11 cellular contexts compared by ENCODE assay signal in the genomic region with DNA sequence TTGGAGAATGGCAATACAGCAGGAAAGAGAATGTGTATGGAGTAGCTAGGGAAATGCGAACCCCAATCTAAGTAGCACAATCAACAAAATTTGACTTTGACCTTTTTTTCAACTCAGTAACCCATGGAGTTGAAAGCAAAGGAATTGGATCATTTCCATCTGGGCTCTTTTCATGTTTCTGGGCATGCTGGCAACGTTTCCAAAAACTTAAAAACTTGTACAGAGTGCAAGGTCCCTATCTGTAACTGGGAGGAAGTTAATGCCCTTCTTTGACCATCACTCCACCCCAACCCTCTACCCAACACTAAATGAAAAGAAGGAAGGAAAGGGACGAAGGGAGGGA. TPM values are rescaled to one million over a fixed set of nuclear protein-coding genes. Genes with fewer than 3 reads are reported as not detected.
A peak's percentile ranks its signal among the peaks of the same experiment; 100 is the strongest.
DNase-seq lines count a peak whose midpoint lies in the region; ATAC-seq and TF ChIP-seq lines count a peak whose summit lies in the region.
"Had no signal": no experiment of that assay in that cellular context is flagged by ENCODE, and none has a peak within 500 bp of the region (broad histone marks: within the 10 kb centered on the region; RNA-seq: fewer than 3 reads in every experiment).

No MANE protein-coding gene starts in this region.

- no peak overlapping the region for H2AK5ac ChIP-seq in mesendoderm (ENCODE audit: low read length)

- ATAC-seq in activated B cell treated with CpG ODN at 0.5 μM for 24 hours (ENCODE audit: low read depth) (no peak), memory B cell (ENCODE audit: low read depth) (no peak), GM21825 (IDR thresholded peaks at IDR 0.05; ENCODE audit: unreplicated experiment) (no peak)
- ATAC-seq: stimulated activated naive B cell treated with anti-CD40 and anti-IgM and Interleukin-4, amounts not matched to agents 10 μg/mL and 1 μg/mL and 100 μg/mL, for 72 hours had no signal

- CTCF ChIA-PET in activated naive CD4-positive, alpha-beta T cell treated with anti-CD3 and anti-CD28 coated beads, Interleukin-2, amount 10 ng/mL, durations not matched to agents 7 days and 5 days (lab: Charles Lee) = interaction anchor here (1.5 kb wide), 1 partner anchor 454 kb away, joined by 3 read pairs; no protein-coding TSS in a partner anchor
- CTCF ChIA-PET in activated B cell treated with CpG ODN at 0.5 μM for 24 hours (lab: Charles Lee) = no interaction called here

- TF ChIP-seq CTCF in activated B cell treated with CpG ODN at 0.5 μM for 24 hours (IDR thresholded peaks at IDR 0.05) = no peak
- TF ChIP-seq CTCF in type B pancreatic cell (conservative IDR thresholded peaks at IDR 0.05) = no peak

- H3K27me3 Mint-ChIP-seq in activated naive CD4-positive, alpha-beta T cell treated with anti-CD3 and anti-CD28 coated beads, Interleukin-2, amount 10 ng/mL, durations not matched to agents 7 days and 5 days = peaks cover 9% of the 10 kb centered on the region
- H3K27me3 Mint-ChIP-seq in activated B cell treated with CpG ODN at 0.5 μM for 24 hours (no peaks in the 10 kb centered on the region), memory B cell (no peaks in the 10 kb centered on the region), type B pancreatic cell (no peaks in the 10 kb centered on the region)
- H3K27me3 Mint-ChIP-seq: stimulated activated naive B cell treated with anti-CD40 and anti-IgM and Interleukin-4, amounts not matched to agents 10 μg/mL and 1 μg/mL and 100 μg/mL, for 72 hours had no signal

- no peak overlapping the region for H3K4me3 Mint-ChIP-seq in activated naive CD4-positive, alpha-beta T cell treated with anti-CD3 and anti-CD28 coated beads, Interleukin-2, amount 10 ng/mL, durations not matched to agents 7 days and 5 days
- H3K4me3 Mint-ChIP-seq in activated B cell treated with CpG ODN at 0.5 μM for 24 hours = peak overlapping the region; percentile 85
- peak overlapping the region; percentile 86 for H3K4me3 Mint-ChIP-seq in memory B cell
- peak overlapping the region; percentile 89 for H3K4me3 Mint-ChIP-seq in type B pancreatic cell

- DNase-seq in activated naive CD4-positive, alpha-beta T cell treated with anti-CD3 and anti-CD28 coated beads, Interleukin-2, amount 10 ng/mL, durations not matched to agents 7 days and 5 days = no peak
- DNase-seq in activated naive CD4-positive, alpha-beta T cell (lab: John Stamatoyannopoulos, UW) = no peak
- DNase-seq in activated B cell treated with CpG ODN at 0.5 μM for 24 hours (no peak), memory B cell (ENCODE audit: low spot score in 2 of 2) (no peak), type B pancreatic cell (ENCODE audit: extremely low spot score, unreplicated experiment) (no peak), mesendoderm (no peak)
- DNase-seq in stimulated activated CD4-positive, alpha-beta T cell treated with anti-CD3 and anti-CD28 coated beads, Interleukin-1b, Interleukin-23, amount 100 ng/mL, for 48 hours = no peak
- DNase-seq: AML-193; stimulated activated naive B cell treated with anti-CD40 and anti-IgM and Interleukin-4, amounts not matched to agents 10 μg/mL and 1 μg/mL and 100 μg/mL, for 72 hours had no signal

- H3K27ac Mint-ChIP-seq in activated naive CD4-positive, alpha-beta T cell treated with anti-CD3 and anti-CD28 coated beads, Interleukin-2, amount 10 ng/mL, durations not matched to agents 7 days and 5 days = peak overlapping the region; percentile 88
- H3K27ac Mint-ChIP-seq in activated B cell treated with CpG ODN at 0.5 μM for 24 hours (no peak overlapping the region), memory B cell (peak overlapping the region; percentile 84), type B pancreatic cell (peak overlapping the region; percentile 96)
- H3K27ac Mint-ChIP-seq: H9 had no signal

- H2BK5ac ChIP-seq in mesendoderm (ENCODE audit: low read length) = no peak overlapping the region

- no peaks in the 10 kb centered on the region for H3K27me3 ChIP-seq in mesendoderm (ENCODE audit: insufficient read depth, low read length, poor library complexity)

- no peaks in the 10 kb centered on the region for H3K36me3 ChIP-seq in mesendoderm (ENCODE audit: control insufficient read depth, insufficient read depth, low read length)

- WGBS in mesendoderm (ENCODE audit: extremely low coverage, insufficient coverage, low lambda C conversion rate) = no CpG with 5 or more reads among the region's 3 CpGs

- no peak overlapping the region for H3K18ac ChIP-seq in mesendoderm (ENCODE audit: low read length)

- no peaks in the 10 kb centered on the region for H3K79me2 ChIP-seq in mesendoderm (ENCODE audit: control insufficient read depth, insufficient read depth, low read length)

- H3K9ac ChIP-seq in mesendoderm (ENCODE audit: low read length) = no peak overlapping the region

- H3K4ac ChIP-seq in mesendoderm (ENCODE audit: low read depth, low read length) = no peak overlapping the region

- no peak overlapping the region for H3K4me2 ChIP-seq in mesendoderm (ENCODE audit: low read length)

- no peak overlapping the region for H2BK15ac ChIP-seq in mesendoderm (replicated peaks; ENCODE audit: low read depth)

- H4K8ac ChIP-seq in mesendoderm (ENCODE audit: low read depth, low read length) = no peak overlapping the region

- H3K79me1 ChIP-seq in mesendoderm (ENCODE audit: low read length) = peaks cover 1% of the 10 kb centered on the region

- H4K5ac ChIP-seq in mesendoderm (ENCODE audit: low read length) = no peak overlapping the region

- POLR2A ChIA-PET in activated B cell treated with CpG ODN at 0.5 μM for 24 hours (lab: Charles Lee) = no interaction called here

- intact Hi-C loops in activated B cell treated with CpG ODN at 0.5 μM for 24 hours (cut with micrococcal nuclease) = loop anchor here (1.0 to 5.0 kb wide), 3 partner anchors 76 to 567 kb away; a partner anchor contains a TSS

- no peak overlapping the region for H3K27ac ChIP-seq in mesendoderm (ENCODE audit: low read depth, low read length)

- H2BK120ac ChIP-seq in mesendoderm (ENCODE audit: low read depth, low read length) = no peak overlapping the region

- H3K4me1 ChIP-seq in mesendoderm (ENCODE audit: control insufficient read depth, low read depth, low read length) = no peaks in the 10 kb centered on the region

- no peaks in the 10 kb centered on the region for H3K36me3 Mint-ChIP-seq in activated naive CD4-positive, alpha-beta T cell treated with anti-CD3 and anti-CD28 coated beads, Interleukin-2, amount 10 ng/mL, durations not matched to agents 7 days and 5 days
- H3K36me3 Mint-ChIP-seq in activated B cell treated with CpG ODN at 0.5 μM for 24 hours (ENCODE audit: low read depth) (no peaks in the 10 kb centered on the region), memory B cell (no peaks in the 10 kb centered on the region), type B pancreatic cell (peaks cover 10% of the 10 kb centered on the region)
- H3K36me3 Mint-ChIP-seq: stimulated activated naive B cell treated with anti-CD40 and anti-IgM and Interleukin-4, amounts not matched to agents 10 μg/mL and 1 μg/mL and 100 μg/mL, for 72 hours had no signal

- H3K23ac ChIP-seq in mesendoderm (ENCODE audit: low read length) = no peak overlapping the region

- no peaks in the 10 kb centered on the region for H3K9me3 Mint-ChIP-seq in activated naive CD4-positive, alpha-beta T cell treated with anti-CD3 and anti-CD28 coated beads, Interleukin-2, amount 10 ng/mL, durations not matched to agents 7 days and 5 days
- no peaks in the 10 kb centered on the region for H3K9me3 Mint-ChIP-seq in activated B cell treated with CpG ODN at 0.5 μM for 24 hours
- H3K9me3 Mint-ChIP-seq in memory B cell = no peaks in the 10 kb centered on the region
- peaks cover 6% of the 10 kb centered on the region for H3K9me3 Mint-ChIP-seq in type B pancreatic cell
- H3K9me3 Mint-ChIP-seq: stimulated activated naive B cell treated with anti-CD40 and anti-IgM and Interleukin-4, amounts not matched to agents 10 μg/mL and 1 μg/mL and 100 μg/mL, for 72 hours had no signal

- no peak overlapping the region for H3K56ac ChIP-seq in mesendoderm (ENCODE audit: low read length)

- H3K4me1 Mint-ChIP-seq in activated naive CD4-positive, alpha-beta T cell treated with anti-CD3 and anti-CD28 coated beads, Interleukin-2, amount 10 ng/mL, durations not matched to agents 7 days and 5 days = peaks cover 22% of the 10 kb centered on the region
- H3K4me1 Mint-ChIP-seq in activated B cell treated with CpG ODN at 0.5 μM for 24 hours (peaks cover 14% of the 10 kb centered on the region), memory B cell (peaks cover 2% of the 10 kb centered on the region), type B pancreatic cell (ENCODE audit: unreplicated experiment) (peaks cover 17% of the 10 kb centered on the region)

- no peak overlapping the region for H3K4me3 ChIP-seq in mesendoderm (ENCODE audit: low read length)

RNA-seq across cellular contexts. Expression of a gene that starts 1.3 kb away (rescaled TPM):
- total RNA-seq in activated B cell treated with CpG ODN at 0.5 μM for 24 hours (9.8 and 10.0 TPM in 2 replicates), type B pancreatic cell (ENCODE audit: low replicate concordance) (34.4 and 37.1 TPM in 2 replicates)
- polyA plus RNA-seq in mesendoderm (2013, experiment 1 of 2) = 13.4 TPM
- polyA plus RNA-seq in mesendoderm (2013, experiment 2 of 2) = 13.7 TPM
